23 cellular contexts compared by ENCODE assay signal in the genomic region with DNA sequence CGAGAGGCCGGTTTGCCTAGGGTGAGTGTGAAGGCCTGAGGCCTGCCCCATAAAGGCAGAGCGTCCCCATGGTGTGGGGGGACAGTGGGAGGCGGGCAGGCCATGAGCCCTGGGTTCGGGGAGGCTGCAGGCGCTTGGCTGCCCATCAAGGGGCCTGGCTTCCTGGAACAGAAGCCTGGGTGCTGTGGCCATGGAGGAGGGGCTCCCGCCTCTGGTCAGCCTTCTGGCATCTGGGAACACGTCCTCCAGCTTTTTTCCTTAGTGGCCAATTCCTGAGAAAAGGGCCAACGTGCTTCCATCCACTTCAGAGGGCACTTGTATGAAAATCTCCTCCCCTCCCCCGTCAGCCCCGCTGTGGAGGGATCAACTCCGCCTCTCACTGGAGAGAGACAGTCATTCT. TPM values are rescaled to one million over a fixed set of nuclear protein-coding genes. Genes with fewer than 3 reads are reported as not detected.
DNase-seq lines count a peak whose midpoint lies in the region; ATAC-seq, FAIRE-seq and TF ChIP-seq lines count a peak whose summit lies in the region.
"Had no signal": no experiment of that assay in that cellular context is flagged by ENCODE, and none has a peak within 500 bp of the region (broad histone marks: within the 10 kb centered on the region; RNA-seq: fewer than 3 reads in every experiment).

No MANE protein-coding gene starts in this region.

- H3K4ac ChIP-seq in neuronal stem cell (ENCODE audit: low read length): no peak overlapping the region

- POLR2A ChIA-PET in PC-3 (lab: Charles Lee; ENCODE audit: unreplicated experiment): no interaction called here

- no peaks in the 10 kb centered on the region for H3K9me2 ChIP-seq in PC-3 (replicated peaks; ENCODE audit: low read length)

- H3K9me3 ChIP-seq in astrocyte (ENCODE audit: insufficient read depth, low read depth, low read length) (no peaks in the 10 kb centered on the region), neuronal stem cell (replicated peaks in 1 of 2; ENCODE audit: control insufficient read depth in 2 of 2, insufficient read depth in 1 of 2, low read depth in 1 of 2, low read length in 2 of 2) (peaks cover 0 to 6% of the 10 kb centered on the region in 2 donors), thoracic aorta (no peaks in the 10 kb centered on the region), PC-3 (ENCODE audit: low read length) (no peaks in the 10 kb centered on the region)

- H3K4me3 ChIP-seq in astrocyte (ENCODE audit: insufficient read depth, low read depth, low read length) (no peak overlapping the region), neuronal stem cell (ENCODE audit: low read length in 2 of 2) (no peak overlapping the region), thoracic aorta (peak overlapping the region; percentile 60), PC-3 (ENCODE audit: low read length) (no peak overlapping the region)
- H3K4me3 ChIP-seq: K562 had no signal

- H4K20me1 ChIP-seq in astrocyte (ENCODE audit: insufficient read depth, low read length) (peaks cover 55% of the 10 kb centered on the region), PC-3 (ENCODE audit: low read length) (no peaks in the 10 kb centered on the region)

- H3F3A ChIP-seq in PC-3 (ENCODE audit: low read length, unreplicated experiment): no peaks in the 10 kb centered on the region

- ATAC-seq in left ventricle myocardium superior (peak; percentile 36), thoracic aorta (ENCODE audit: insufficient number of reproducible peaks, low FRiP score, low read depth) (peak; percentile 34), HG02798 (IDR thresholded peaks at IDR 0.05; ENCODE audit: poor library complexity, unreplicated experiment) (no peak), PC-3 (no peak)
- no peak for ATAC-seq in activated naive CD8-positive, alpha-beta T cell treated with anti-CD3 and anti-CD28 coated beads, Interleukin-2, amount 50 U/mL, for 24 hours
- ATAC-seq: activated naive CD4-positive, alpha-beta T cell treated with anti-CD3 and anti-CD28 coated beads, Interleukin-2, amount 50 U/mL, for 72 hours; activated T-cell treated with anti-CD3 and anti-CD28 coated beads, Interleukin-2, amount 50 U/mL, for 4 hours; K562 had no signal

- H3K27ac ChIP-seq in astrocyte (ENCODE audit: low read depth, low read length) (no peak overlapping the region), neuronal stem cell (replicated peaks; ENCODE audit: low read length) (no peak overlapping the region), thoracic aorta (peak overlapping the region; percentile 95 to 97), PC-3 (ENCODE audit: low read length) (no peak overlapping the region)

- no peak overlapping the region for H4K91ac ChIP-seq in neuronal stem cell (ENCODE audit: low read depth, low read length, poor library complexity)

- H3K4me1 Mint-ChIP-seq in astrocyte (ENCODE audit: low read depth, unreplicated experiment): no peaks in the 10 kb centered on the region
- H3K4me1 Mint-ChIP-seq in activated naive CD8-positive, alpha-beta T cell treated with anti-CD3 and anti-CD28 coated beads, Interleukin-2, amount 50 U/mL, for 24 hours: no peaks in the 10 kb centered on the region
- H3K4me1 Mint-ChIP-seq: B cell had no signal

- no peak overlapping the region for H3K4me3 Mint-ChIP-seq in astrocyte (ENCODE audit: unreplicated experiment)
- no peak overlapping the region for H3K4me3 Mint-ChIP-seq in activated naive CD8-positive, alpha-beta T cell treated with anti-CD3 and anti-CD28 coated beads, Interleukin-2, amount 50 U/mL, for 24 hours
- H3K4me3 Mint-ChIP-seq: activated CD4-positive, alpha-beta memory T cell treated with anti-CD3 and anti-CD28 coated beads for 36 hours; activated T-cell treated with anti-CD3 and anti-CD28 coated beads, Interleukin-2, amount 50 U/mL, for 4 hours; B cell had no signal

- no peaks in the 10 kb centered on the region for H3K79me1 ChIP-seq in neuronal stem cell (ENCODE audit: low read depth, low read length)

- H3K36me3 ChIP-seq in astrocyte (ENCODE audit: insufficient read depth, low read length) (no peaks in the 10 kb centered on the region), neuronal stem cell (replicated peaks in 1 of 2; ENCODE audit: control insufficient read depth in 2 of 2, insufficient read depth in 2 of 2, low read length in 2 of 2) (no peaks in the 10 kb centered on the region), thoracic aorta (no peaks in the 10 kb centered on the region), PC-3 (ENCODE audit: low read depth, low read length) (no peaks in the 10 kb centered on the region)

- no CpG with 5 or more reads among the region's 12 CpGs for WGBS in neuronal stem cell (ENCODE audit: extremely low coverage in 2 of 2, insufficient read length in 2 of 2, insufficient replicate concordance in 1 of 2), 2 donors

- no peak overlapping the region for H4K8ac ChIP-seq in neuronal stem cell (ENCODE audit: low read depth, low read length)

- H3K27me3 ChIP-seq in astrocyte (ENCODE audit: insufficient read depth, low read length): no peaks in the 10 kb centered on the region
- peaks cover 0 to 18% (median 0%) of the 10 kb centered on the region in 3 experiments for H3K27me3 ChIP-seq in neuronal stem cell (ENCODE audit: control insufficient read depth in 3 of 3, insufficient read depth in 3 of 3, low read depth in 1 of 3, low read length in 3 of 3)
- H3K27me3 ChIP-seq in thoracic aorta (replicated peaks; ENCODE audit: insufficient read depth): no peaks in the 10 kb centered on the region
- H3K27me3 ChIP-seq in PC-3 (ENCODE audit: low read length): peaks cover 100% of the 10 kb centered on the region

- no peak overlapping the region for H2BK5ac ChIP-seq in neuronal stem cell (ENCODE audit: low read length)

- FAIRE-seq in astrocyte (lab: Jason Lieb, UNC): no peak
- FAIRE-seq: H54, K562, TTC549 had no signal

- peak overlapping the region; percentile 62 for H3K4me2 ChIP-seq in astrocyte (ENCODE audit: low read length)
- no peak overlapping the region for H3K4me2 ChIP-seq in neuronal stem cell (ENCODE audit: insufficient read depth, low read length, poor library complexity, severe bottlenecking)
- H3K4me2 ChIP-seq in PC-3 (ENCODE audit: low read length): no peak overlapping the region

- H3K9ac ChIP-seq in astrocyte (ENCODE audit: low read length) (no peak overlapping the region), neuronal stem cell (ENCODE audit: low read depth, low read length, poor library complexity) (no peak overlapping the region), PC-3 (ENCODE audit: low read length) (no peak overlapping the region)

- peak overlapping the region; percentile 71 for H2BK15ac ChIP-seq in neuronal stem cell (ENCODE audit: low read length)

- peak overlapping the region; percentile 92 for H3K18ac ChIP-seq in neuronal stem cell (ENCODE audit: low read length)

- H3K14ac ChIP-seq in neuronal stem cell (ENCODE audit: low read length): no peak overlapping the region

- H2AK5ac ChIP-seq in neuronal stem cell (ENCODE audit: low read depth, low read length): peak overlapping the region; percentile 82

- no peaks in the 10 kb centered on the region for H3K36me3 Mint-ChIP-seq in astrocyte (ENCODE audit: low read depth, unreplicated experiment)
- H3K36me3 Mint-ChIP-seq in activated naive CD8-positive, alpha-beta T cell treated with anti-CD3 and anti-CD28 coated beads, Interleukin-2, amount 50 U/mL, for 24 hours (ENCODE audit: low read depth): no peaks in the 10 kb centered on the region
- H3K36me3 Mint-ChIP-seq: activated CD4-positive, alpha-beta memory T cell treated with anti-CD3 and anti-CD28 coated beads for 36 hours; activated naive CD4-positive, alpha-beta T cell treated with anti-CD3 and anti-CD28 coated beads, Interleukin-2, amount 50 U/mL, for 72 hours had no signal

- H2BK120ac ChIP-seq in neuronal stem cell (ENCODE audit: low read depth, low read length): no peak overlapping the region

- intact Hi-C loops in left ventricle myocardium superior (cut with micrococcal nuclease) (no loop called here), PC-3 (cut with micrococcal nuclease) (no loop called here)

- H3K27ac Mint-ChIP-seq in astrocyte (ENCODE audit: unreplicated experiment): no peak overlapping the region
- no peak overlapping the region for H3K27ac Mint-ChIP-seq in activated naive CD8-positive, alpha-beta T cell treated with anti-CD3 and anti-CD28 coated beads, Interleukin-2, amount 50 U/mL, for 24 hours
- H3K27ac Mint-ChIP-seq: activated CD4-positive, alpha-beta memory T cell treated with anti-CD3 and anti-CD28 coated beads for 36 hours; activated naive CD4-positive, alpha-beta T cell treated with anti-CD3 and anti-CD28 coated beads, Interleukin-2, amount 50 U/mL, for 72 hours; B cell had no signal

- H2AFZ ChIP-seq in astrocyte (ENCODE audit: low read depth, low read length) (no peak overlapping the region), neuronal stem cell (ENCODE audit: low read length) (no peak overlapping the region), PC-3 (ENCODE audit: low read length) (no peak overlapping the region)

- CTCF ChIA-PET in PC-3 (lab: Charles Lee): no interaction called here

- no peak for TF ChIP-seq CTCF in astrocyte (IDR thresholded peaks at IDR 0.05; ENCODE audit: insufficient read depth, low read depth, low read length)
- TF ChIP-seq CTCF in thoracic aorta (IDR thresholded peaks at IDR 0.05): no peak
- TF ChIP-seq CTCF in PC-3 (conservative IDR thresholded peaks at IDR 0.05; ENCODE audit: low read depth, low read length): no peak

- H3K79me2 ChIP-seq in astrocyte (ENCODE audit: insufficient read depth, low read length): peaks cover 34% of the 10 kb centered on the region
- no peaks in the 10 kb centered on the region for H3K79me2 ChIP-seq in PC-3 (ENCODE audit: low read length)

- H2BK12ac ChIP-seq in neuronal stem cell (ENCODE audit: low read length): peak overlapping the region; percentile 8

- H3K23ac ChIP-seq in neuronal stem cell (ENCODE audit: low read depth, low read length, poor library complexity): no peak overlapping the region

- DNase-seq in astrocyte (ENCODE audit: low read depth): no peak
- DNase-seq in left ventricle myocardium superior: no peak
- DNase-seq in neuronal stem cell (ENCODE audit: low spot score): no peak
- DNase-seq in thoracic aorta (ENCODE audit: low spot score): peak; percentile 42
- no peak for DNase-seq in PC-3
- DNase-seq in activated naive CD8-positive, alpha-beta T cell treated with anti-CD3 and anti-CD28 coated beads, Interleukin-2, amount 50 U/mL, for 24 hours: no peak
- DNase-seq in GM19240 (ENCODE audit: insufficient read length, low spot score): no peak
- DNase-seq: activated CD4-positive, alpha-beta memory T cell treated with anti-CD3 and anti-CD28 coated beads for 36 hours; activated T-cell treated with anti-CD3 and anti-CD28 coated beads, Interleukin-2, amount 50 U/mL, for 4 hours; Calu3; central memory CD4-positive, alpha-beta T cell; left cardiac atrium; MV-4-11; NCI-H2029; NCI-H446; NK-92 treated with Interleukin-12 subunit alpha and Interleukin-12 subunit beta, amount 100 ng/mL, for 24 hours; RPMI8226 had no signal

- peaks cover 45% of the 10 kb centered on the region for H3K27me3 Mint-ChIP-seq in astrocyte (ENCODE audit: low read depth, unreplicated experiment)
- H3K27me3 Mint-ChIP-seq in activated naive CD8-positive, alpha-beta T cell treated with anti-CD3 and anti-CD28 coated beads, Interleukin-2, amount 50 U/mL, for 24 hours: no peaks in the 10 kb centered on the region
- H3K27me3 Mint-ChIP-seq: activated CD4-positive, alpha-beta memory T cell treated with anti-CD3 and anti-CD28 coated beads for 36 hours; B cell had no signal

- peaks cover 11% of the 10 kb centered on the region for H3K4me1 ChIP-seq in astrocyte (ENCODE audit: insufficient read depth, low read length)
- peaks cover 0 to 56% of the 10 kb centered on the region in 2 donors for H3K4me1 ChIP-seq in neuronal stem cell (ENCODE audit: control insufficient read depth in 2 of 2, insufficient read depth in 1 of 2, low read depth in 1 of 2, low read length in 2 of 2)
- H3K4me1 ChIP-seq in thoracic aorta (ENCODE audit: control insufficient read depth in 1 of 2, low read depth in 2 of 2): peaks cover 89 to 100% of the 10 kb centered on the region in 2 donors
- no peaks in the 10 kb centered on the region for H3K4me1 ChIP-seq in PC-3 (ENCODE audit: insufficient read depth, low read length)

- no peaks in the 10 kb centered on the region for H3K9me3 Mint-ChIP-seq in astrocyte (ENCODE audit: unreplicated experiment)
- no peaks in the 10 kb centered on the region for H3K9me3 Mint-ChIP-seq in activated naive CD8-positive, alpha-beta T cell treated with anti-CD3 and anti-CD28 coated beads, Interleukin-2, amount 50 U/mL, for 24 hours
- H3K9me3 Mint-ChIP-seq: activated CD4-positive, alpha-beta memory T cell treated with anti-CD3 and anti-CD28 coated beads for 36 hours; activated naive CD4-positive, alpha-beta T cell treated with anti-CD3 and anti-CD28 coated beads, Interleukin-2, amount 50 U/mL, for 72 hours; activated T-cell treated with anti-CD3 and anti-CD28 coated beads, Interleukin-2, amount 50 U/mL, for 4 hours had no signal

- no TSS peak for BruUV-seq in PC-3 (replicated peaks; lab: Mats Ljungman, UMichigan)

RNA-seq across cellular contexts. Expression of a gene that starts 58.7 kb away (rescaled TPM):
- total RNA-seq in astrocyte (0.43 and 1.5 TPM in 2 replicates), left ventricle myocardium superior (17.7 TPM), thoracic aorta (10 to 100 TPM; 68.9 to 85.4 TPM), PC-3 (2014; rRNA removed) (0.04 and 0.17 TPM in 2 replicates)
- 7.9 TPM for polyA plus RNA-seq in neuronal stem cell (2013, experiment 1 of 2)
- 7.6 TPM for polyA plus RNA-seq in neuronal stem cell (2013, experiment 2 of 2)
- total RNA-seq: activated CD4-positive, alpha-beta memory T cell treated with anti-CD3 and anti-CD28 coated beads for 36 hours had no signal

Comparison
In these comparisons a context has a peak if more than half of its experiments do, and no peak if none do; other contexts are left out.
1. H3K27ac ChIP-seq: peak in thoracic aorta (2 of 2); none in astrocyte (single experiment), neuronal stem cell (single experiment) and PC-3 (single experiment).
2. ATAC-seq: peak in left ventricle myocardium superior (single experiment) and thoracic aorta (single experiment); none in HG02798 (single experiment), PC-3 (single experiment) and activated naive CD8-positive, alpha-beta T cell treated with anti-CD3 and anti-CD28 coated beads, Interleukin-2, amount 50 U/mL, for 24 hours (single experiment).